In genomic region chr17:17749025-17749772, GRCh38 we compare ENCODE assay signal across 8 cellular contexts.
DNase-seq lines count a peak whose midpoint lies in the region; ATAC-seq and TF ChIP-seq lines count a peak whose summit lies in the region.

No MANE protein-coding gene starts in this region.

- no peak overlapping the region for H2AFZ ChIP-seq in PC-9

- BruUV-seq in PC-9 (replicated peaks; lab: Mats Ljungman, UMichigan), result no TSS peak

- H3K9ac ChIP-seq in BLaER1 treated with 17β-estradiol and CSF1 and Interleukin-3, amounts not matched to agents 10 nM and 100 nM, result peak overlapping the region in 10 of 11 experiments; percentile 5 to 82 (median 74); a peak in 19 of 22 replicates
- H3K9ac ChIP-seq in iPS-15b (ENCODE audit: low read depth, low read length), result peak overlapping the region; percentile 24

- H3K36me3 ChIP-seq in BLaER1 treated with 17β-estradiol and CSF1 and Interleukin-3, amounts not matched to agents 10 nM and 100 nM, result no peaks in the 10 kb centered on the region
- H3K36me3 ChIP-seq in PC-9 (ENCODE audit: low read depth), result no peaks in the 10 kb centered on the region
- no peaks in the 10 kb centered on the region for H3K36me3 ChIP-seq in iPS-15b (ENCODE audit: control insufficient read depth, insufficient read depth, low read length)

- H3K4me2 ChIP-seq in BLaER1 treated with 17β-estradiol and CSF1 and Interleukin-3, amounts not matched to agents 10 nM and 100 nM, result peak overlapping the region; percentile 81 to 100 (median 97)
- no peak overlapping the region for H3K4me2 ChIP-seq in PC-9

- ATAC-seq in foreskin keratinocyte, result no peak
- ATAC-seq in GM21723 (IDR thresholded peaks at IDR 0.05; ENCODE audit: unreplicated experiment), result no peak

- H3F3A ChIP-seq in PC-9 (ENCODE audit: insufficient read depth, low read depth), result peaks cover 50% of the 10 kb centered on the region; the same call in 1 of the 2 replicates

- no peaks in the 10 kb centered on the region for H3K9me3 ChIP-seq in BLaER1 treated with 17β-estradiol and CSF1 and Interleukin-3, amounts not matched to agents 10 nM and 100 nM (replicated peaks in 1 of 11)
- H3K9me3 ChIP-seq in PC-9 (ENCODE audit: insufficient read depth, low read depth) (no peaks in the 10 kb centered on the region), iPS-15b (ENCODE audit: control insufficient read depth, insufficient read depth, low read length) (no peaks in the 10 kb centered on the region)

- peak overlapping the region in 10 of 11 experiments; percentile 61 to 91 (median 85); a peak in 21 of 22 replicates for H3K27ac ChIP-seq in BLaER1 treated with 17β-estradiol and CSF1 and Interleukin-3, amounts not matched to agents 10 nM and 100 nM
- H3K27ac ChIP-seq in PC-9 (peak overlapping the region; percentile 10; the same call in 1 of the 2 replicates), foreskin keratinocyte (no peak overlapping the region)

- peaks cover 0 to 34% (median 14%) of the 10 kb centered on the region in 11 experiments; a peak in 13 of 22 replicates for H4K20me1 ChIP-seq in BLaER1 treated with 17β-estradiol and CSF1 and Interleukin-3, amounts not matched to agents 10 nM and 100 nM
- H4K20me1 ChIP-seq in PC-9 (ENCODE audit: insufficient read depth), result peaks cover 72% of the 10 kb centered on the region

- TF ChIP-seq POLR2A in GM18951 (IDR thresholded peaks at IDR 0.05; ENCODE audit: extremely low read depth, insufficient read depth, insufficient read length), result peak; percentile 34

- peak overlapping the region; percentile 27 to 67 (median 55); a peak in 19 of 20 replicates for H3K4me3 ChIP-seq in BLaER1 treated with 17β-estradiol and CSF1 and Interleukin-3, amounts not matched to agents 10 nM and 100 nM
- H3K4me3 ChIP-seq in PC-9 (no peak overlapping the region), iPS-15b (ENCODE audit: low read depth, low read length) (no peak overlapping the region)

- intact Hi-C loops in PC-9 (cut with micrococcal nuclease; ENCODE audit: unreplicated experiment), result no loop called here

- POLR2A ChIA-PET in PC-9 (lab: Charles Lee; ENCODE audit: unreplicated experiment), result no interaction called here

- DNase-seq in PC-9 (no peak), HCEC 1CT (no peak), foreskin keratinocyte (no peak)
- no peak for DNase-seq in activated CD4-positive, alpha-beta T cell treated with anti-CD3 and anti-CD28 coated beads for 48 hours

- CTCF ChIA-PET in PC-9 (lab: Charles Lee), result interaction anchor here (0.6 kb wide), 1 partner anchor 26 kb away, joined by 3 read pairs; no protein-coding TSS in a partner anchor

- TF ChIP-seq CTCF in PC-9 (conservative IDR thresholded peaks at IDR 0.05) (no peak), foreskin keratinocyte (conservative IDR thresholded peaks at IDR 0.05) (no peak)

- no peaks in the 10 kb centered on the region for H3K27me3 ChIP-seq in BLaER1 treated with 17β-estradiol and CSF1 and Interleukin-3, amounts not matched to agents 10 nM and 100 nM
- H3K27me3 ChIP-seq in PC-9 (ENCODE audit: insufficient read depth, low read depth) (no peaks in the 10 kb centered on the region), iPS-15b (ENCODE audit: control insufficient read depth, insufficient read depth, low read length) (peaks cover 6% of the 10 kb centered on the region), foreskin keratinocyte (no peaks in the 10 kb centered on the region)

- no peaks in the 10 kb centered on the region for H3K9me2 ChIP-seq in PC-9 (ENCODE audit: insufficient read depth)

- in situ Hi-C loops in GM18951 (cut with MboI; ENCODE audit: low sequenced_read_pairs, unreplicated experiment), result no loop called here

- peaks cover 89 to 98% (median 97%) of the 10 kb centered on the region in 10 experiments for H3K4me1 ChIP-seq in BLaER1 treated with 17β-estradiol and CSF1 and Interleukin-3, amounts not matched to agents 10 nM and 100 nM
- H3K4me1 ChIP-seq in PC-9 (replicated peaks; ENCODE audit: insufficient read depth), result peaks cover 35% of the 10 kb centered on the region
- peaks cover 9% of the 10 kb centered on the region for H3K4me1 ChIP-seq in iPS-15b (ENCODE audit: control insufficient read depth, insufficient read depth, low read length)
- H3K4me1 ChIP-seq in foreskin keratinocyte, result peaks cover 32% of the 10 kb centered on the region

- H3K79me2 ChIP-seq in PC-9 (ENCODE audit: low read depth), result peaks cover 72% of the 10 kb centered on the region

Comparison
In these comparisons a context has a peak if more than half of its experiments do, and no peak if none do; other contexts are left out.
1. H3K4me3 ChIP-seq: peak in BLaER1 treated with 17β-estradiol and CSF1 and Interleukin-3, amounts not matched to agents 10 nM and 100 nM (10 of 10); none in PC-9 (single experiment) and iPS-15b (single experiment).